In genomic region chr3:42314411-42314810, GRCh38 we compare ENCODE assay signal across 34 cellular contexts. TPM values are rescaled to one million over a fixed set of nuclear protein-coding genes. Genes with fewer than 3 reads are reported as not detected.
A peak's percentile ranks its signal among the peaks of the same experiment; 100 is the strongest.
DNase-seq lines count a peak whose midpoint lies in the region; ATAC-seq lines count a peak whose summit lies in the region.
"Had no signal": no experiment of that assay in that cellular context is flagged by ENCODE, and none has a peak within 500 bp of the region (broad histone marks: within the 10 kb centered on the region; RNA-seq: fewer than 3 reads in every experiment).

No MANE protein-coding gene starts in this region.

- peaks cover 5% of the 10 kb centered on the region for H3K36me3 Mint-ChIP-seq in stimulated activated memory B cell treated with anti-CD40 and anti-IgM and Interleukin-4, amounts not matched to agents 10 μg/mL and 1 μg/mL and 100 μg/mL, for 72 hours

- ATAC-seq in stimulated activated memory B cell treated with anti-CD40 and anti-IgM and Interleukin-4, amounts not matched to agents 10 μg/mL and 1 μg/mL and 100 μg/mL, for 72 hours = no peak
- no peak for ATAC-seq in HG03108 (IDR thresholded peaks at IDR 0.05; ENCODE audit: unreplicated experiment)
- ATAC-seq: gastrocnemius medialis; GM12878; psoas muscle; SK-N-SH treated with all-trans-retinoic acid at 6 μM for 48 hours; stimulated activated naive B cell treated with anti-CD40 and anti-IgM and Interleukin-4, amounts not matched to agents 10 μg/mL and 1 μg/mL and 100 μg/mL, for 72 hours had no signal

- H3K4me1 Mint-ChIP-seq in stimulated activated memory B cell treated with anti-CD40 and anti-IgM and Interleukin-4, amounts not matched to agents 10 μg/mL and 1 μg/mL and 100 μg/mL, for 72 hours = no peaks in the 10 kb centered on the region
- H3K4me1 Mint-ChIP-seq: activated naive CD8-positive, alpha-beta T cell treated with anti-CD3 and anti-CD28 coated beads, Interleukin-2, amount 10 ng/mL, durations not matched to agents 7 days and 5 days; endodermal cell; naive B cell; stimulated activated naive B cell treated with anti-CD40 and anti-IgM and Interleukin-4, amounts not matched to agents 10 μg/mL and 1 μg/mL and 100 μg/mL, for 72 hours had no signal

- H3K4me3 ChIP-seq in Jurkat, Clone E6-1 (ENCODE audit: low read length) = no peak overlapping the region
- H3K4me3 ChIP-seq: BLaER1, esophagus muscularis mucosa, gastrocnemius medialis, GM12878, left ventricle myocardium inferior, psoas muscle had no signal

- intact Hi-C loops in posterior vena cava (cut with DNase I) = no loop called here

- no peak overlapping the region for H3K27ac Mint-ChIP-seq in stimulated activated memory B cell treated with anti-CD40 and anti-IgM and Interleukin-4, amounts not matched to agents 10 μg/mL and 1 μg/mL and 100 μg/mL, for 72 hours
- H3K27ac Mint-ChIP-seq: activated naive CD8-positive, alpha-beta T cell treated with anti-CD3 and anti-CD28 coated beads, Interleukin-2, amount 10 ng/mL, durations not matched to agents 7 days and 5 days; dendritic cell treated with granulocyte-macrophage colony-stimulating factor and Interleukin-4, amounts not matched to agents 40 ng/mL and 50 ng/mL, for 4 days; endodermal cell; naive B cell; stimulated activated naive B cell treated with anti-CD40 and anti-IgM and Interleukin-4, amounts not matched to agents 10 μg/mL and 1 μg/mL and 100 μg/mL, for 72 hours; T-helper 2 cell treated with Interferon-gamma antibody and Interleukin-4, amounts not matched to agents 5 μg/mL and 100 μg/mL, for 36 hours had no signal

- H3K9me3 Mint-ChIP-seq in stimulated activated memory B cell treated with anti-CD40 and anti-IgM and Interleukin-4, amounts not matched to agents 10 μg/mL and 1 μg/mL and 100 μg/mL, for 72 hours = peaks cover 15% of the 10 kb centered on the region

- H3K4me3 Mint-ChIP-seq in stimulated activated memory B cell treated with anti-CD40 and anti-IgM and Interleukin-4, amounts not matched to agents 10 μg/mL and 1 μg/mL and 100 μg/mL, for 72 hours = no peak overlapping the region
- H3K4me3 Mint-ChIP-seq: activated naive CD8-positive, alpha-beta T cell treated with anti-CD3 and anti-CD28 coated beads, Interleukin-2, amount 10 ng/mL, durations not matched to agents 7 days and 5 days; dendritic cell treated with granulocyte-macrophage colony-stimulating factor and Interleukin-4, amounts not matched to agents 40 ng/mL and 50 ng/mL, for 4 days; endodermal cell; naive B cell; stimulated activated naive B cell treated with anti-CD40 and anti-IgM and Interleukin-4, amounts not matched to agents 10 μg/mL and 1 μg/mL and 100 μg/mL, for 72 hours; T-helper 2 cell treated with Interferon-gamma antibody and Interleukin-4, amounts not matched to agents 5 μg/mL and 100 μg/mL, for 36 hours had no signal

- DNase-seq in NOMO-1 treated with DMSO at 0.1 percent for 48 hours (lab: John Stamatoyannopoulos, UW; ENCODE audit: unreplicated experiment) = peak; percentile 22
- DNase-seq in NOMO-1 treated with dmso at 0.1 percent for 144 hours (lab: John Stamatoyannopoulos, UW; ENCODE audit: unreplicated experiment) = no peak
- DNase-seq in Jurkat, Clone E6-1 (ENCODE audit: low read depth, low spot score) = peak; percentile 14
- DNase-seq in OCI-M1 (lab: John Stamatoyannopoulos, UW) = peak; percentile 79
- DNase-seq in iPS DF 19.7 (ENCODE audit: low read depth, low spot score) = peak; percentile 3
- DNase-seq in posterior vena cava (ENCODE audit: low spot score) = no peak
- DNase-seq: activated CD4-positive, alpha-beta T cell treated with anti-CD3 and anti-CD28 coated beads for 48 hours; activated effector memory CD4-positive, alpha-beta T cell treated with anti-CD3 and anti-CD28 coated beads, Interleukin-2, amount 50 U/mL, for 16 hours; activated naive CD8-positive, alpha-beta T cell treated with anti-CD3 and anti-CD28 coated beads, Interleukin-2, amount 10 ng/mL, durations not matched to agents 7 days and 5 days; activated T-cell treated with anti-CD3 and anti-CD28 coated beads, Interleukin-2, amount 50 U/mL, for 1 hour; caudate nucleus; endodermal cell; gastrocnemius medialis; GOT3; hippocampal formation; left ventricle myocardium inferior; naive B cell; NCI-H2171 treated with DMSO at 0.1 percent for 48 hours; NCI-H526 treated with DMSO at 0.1 percent for 48 hours; psoas muscle; stimulated activated CD4-positive, alpha-beta T cell treated with anti-CD3 and anti-CD28 coated beads, Interleukin-4, amount 100 ng/mL, for 4 hours; stimulated activated naive B cell treated with anti-CD40 and anti-IgM and Interleukin-4, amounts not matched to agents 10 μg/mL and 1 μg/mL and 100 μg/mL, for 72 hours; WERI-Rb-1 had no signal

- H3K27me3 Mint-ChIP-seq in stimulated activated memory B cell treated with anti-CD40 and anti-IgM and Interleukin-4, amounts not matched to agents 10 μg/mL and 1 μg/mL and 100 μg/mL, for 72 hours = peaks cover 4% of the 10 kb centered on the region
- H3K27me3 Mint-ChIP-seq: activated naive CD8-positive, alpha-beta T cell treated with anti-CD3 and anti-CD28 coated beads, Interleukin-2, amount 10 ng/mL, durations not matched to agents 7 days and 5 days; dendritic cell treated with granulocyte-macrophage colony-stimulating factor and Interleukin-4, amounts not matched to agents 40 ng/mL and 50 ng/mL, for 4 days had no signal

RNA-seq across cellular contexts. Expression of gene CCK, which starts 48.4 kb away (rescaled TPM):
- polyA plus RNA-seq in Jurkat, Clone E6-1 (2012; ENCODE audit: insufficient read depth, insufficient read length) = not detected
- not detected for total RNA-seq in posterior vena cava
- total RNA-seq: activated CD8-positive, alpha-beta memory T cell treated with anti-CD3 and anti-CD28 coated beads for 36 hours; activated naive CD8-positive, alpha-beta T cell treated with anti-CD3 and anti-CD28 coated beads, Interleukin-2, amount 10 ng/mL, durations not matched to agents 7 days and 5 days; astrocyte; GM12878; left ventricle myocardium inferior; psoas muscle; ureter had no signal
- polyA plus RNA-seq: GM12878 had no signal

Comparison
In these comparisons a context has a peak if more than half of its experiments do, and no peak if none do; other contexts are left out.
1. DNase-seq: peak in NOMO-1 treated with DMSO at 0.1 percent for 48 hours (single experiment), Jurkat, Clone E6-1 (single experiment), OCI-M1 (single experiment) and iPS DF 19.7 (single experiment); none in NOMO-1 treated with dmso at 0.1 percent for 144 hours (single experiment) and posterior vena cava (single experiment).